In the genomic region with DNA sequence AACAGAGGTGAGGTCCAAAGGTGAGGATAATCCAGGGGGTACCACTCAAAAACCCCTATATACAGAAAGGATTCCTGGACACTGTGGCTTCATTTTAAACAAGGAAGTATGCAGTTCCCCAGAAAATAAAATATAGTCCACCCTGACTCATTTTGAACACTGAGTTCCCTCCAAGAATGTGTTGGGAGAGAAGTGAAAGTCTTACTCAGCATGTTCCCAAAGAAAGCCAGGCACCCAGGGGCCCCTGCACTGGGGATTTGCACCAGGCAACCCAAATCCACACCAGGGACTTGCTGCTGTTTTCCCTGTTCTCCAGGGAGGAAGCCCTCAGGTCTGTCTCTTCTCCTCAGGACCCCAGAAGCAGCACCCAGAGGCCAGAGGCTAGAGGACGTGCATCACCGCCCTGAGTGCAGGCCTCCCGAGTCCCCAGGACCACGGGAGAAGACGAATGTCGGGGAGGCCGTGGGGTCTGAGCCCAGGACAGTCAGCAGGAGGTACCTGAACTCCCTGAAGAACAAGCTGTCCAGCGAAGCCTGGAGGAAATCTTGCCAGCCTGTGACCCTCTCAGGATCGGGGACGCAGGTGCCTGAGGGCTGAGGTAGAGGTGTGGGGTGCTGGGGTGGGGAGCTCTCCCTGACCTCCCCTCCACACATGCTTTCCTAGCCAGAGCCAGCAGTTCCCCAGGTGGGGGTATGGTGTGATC, we compare ENCODE assay signal across 17 cellular contexts. TPM values are rescaled to one million over a fixed set of nuclear protein-coding genes. Genes with fewer than 3 reads are reported as not detected.
DNase-seq lines count a peak whose midpoint lies in the region; ATAC-seq and TF ChIP-seq lines count a peak whose summit lies in the region.
"Had no signal": no experiment of that assay in that cellular context is flagged by ENCODE, and none has a peak within 500 bp of the region (broad histone marks: within the 10 kb centered on the region; RNA-seq: fewer than 3 reads in every experiment).

No MANE protein-coding gene starts in this region.

- intact Hi-C loops in left lung (cut with DNase I), result no loop called here

- H3K27ac ChIP-seq in Karpas-422 (ENCODE audit: low read length), result peak overlapping the region; percentile 79
- H3K27ac ChIP-seq in left lung, result peak overlapping the region in 1 of 2 donors; percentile 79
- H3K27ac ChIP-seq in temporal lobe (ENCODE audit: low read depth, low read length), result peak overlapping the region; percentile 30

- H3K79me2 ChIP-seq in Karpas-422 (ENCODE audit: low read length), result 0 out of 2 replicates have a peak, but pooled peaks cover 6% of the 10 kb centered on the region

- H3K36me3 ChIP-seq in Karpas-422 (ENCODE audit: insufficient read depth, low read length) (no peaks in the 10 kb centered on the region), adipocyte (ENCODE audit: control insufficient read depth, insufficient read depth, low read length, severe bottlenecking) (no peaks in the 10 kb centered on the region), left lung (peaks cover 0 to 24% of the 10 kb centered on the region in 2 donors)

- no peak for TF ChIP-seq CTCF in left lung (IDR thresholded peaks at IDR 0.05)

- no peaks in the 10 kb centered on the region for H4K20me1 ChIP-seq in Karpas-422 (ENCODE audit: insufficient read depth, low read depth, low read length)

- no peak for DNase-seq in Karpas-422
- DNase-seq in adipocyte (ENCODE audit: low read depth), result no peak
- DNase-seq in left lung, result peak in 1 of 2 donors; percentile 68
- no peak for DNase-seq in stimulated activated CD4-positive, alpha-beta T cell treated with anti-CD3 and anti-CD28 coated beads, Interleukin-15, amount 100 ng/mL, for 24 hours
- DNase-seq in ACHN, result no peak
- no peak for DNase-seq in NCI-H524 (lab: John Stamatoyannopoulos, UW)
- DNase-seq: activated CD4-positive, alpha-beta T cell treated with anti-CD3 and anti-CD28 coated beads, Interleukin-2, amount 50 U/mL, for 1 hour; activated naive CD4-positive, alpha-beta T cell treated with anti-CD3 and anti-CD28 coated beads, Interleukin-2, amount 10 ng/mL, durations not matched to agents 7 days and 5 days; H9; KG1; NCI-H1105 treated with DMSO at 0.1 percent for 48 hours; NCI-H748 treated with DMSO at 0.1 percent for 48 hours had no signal

- H3K27me3 ChIP-seq in Karpas-422 (ENCODE audit: low read length) (no peaks in the 10 kb centered on the region), adipocyte (replicated peaks; ENCODE audit: control insufficient read depth, insufficient read depth, low read length) (no peaks in the 10 kb centered on the region), left lung (no peaks in the 10 kb centered on the region)

- H3K9ac ChIP-seq in Karpas-422 (ENCODE audit: low read length) (no peak overlapping the region), adipocyte (ENCODE audit: low read length) (no peak overlapping the region)

- H3K4me2 ChIP-seq in Karpas-422 (ENCODE audit: low read depth, low read length, poor library complexity, severe bottlenecking), result no peak overlapping the region

- H3K9me2 ChIP-seq in Karpas-422 (replicated peaks; ENCODE audit: insufficient read depth, low read length), result no peaks in the 10 kb centered on the region

- H3K4me3 ChIP-seq in Karpas-422 (ENCODE audit: low read length), result no peak overlapping the region
- H3K4me3 ChIP-seq in adipocyte (ENCODE audit: low read length), result peak overlapping the region; percentile 5
- peak overlapping the region in 1 of 2 donors; percentile 55 for H3K4me3 ChIP-seq in left lung

- in situ Hi-C loops in ACHN (cut with HindIII; ENCODE audit: low pct_ligation_motif_present, low pct_unique_long_range_greater_than_20kb, low sequenced_read_pairs), result no loop called here

- H3K9me3 ChIP-seq in Karpas-422 (ENCODE audit: low read length) (no peaks in the 10 kb centered on the region), adipocyte (ENCODE audit: control insufficient read depth, low read length) (peaks cover 5% of the 10 kb centered on the region), left lung (no peaks in the 10 kb centered on the region)

- ATAC-seq in left lung, result peak; percentile 48

- no peak overlapping the region for H2AFZ ChIP-seq in Karpas-422 (ENCODE audit: low read length)

- H3K4me1 ChIP-seq in Karpas-422 (ENCODE audit: low read length) (peaks cover 46% of the 10 kb centered on the region), adipocyte (ENCODE audit: control insufficient read depth, insufficient read depth, low read length) (peaks cover 15% of the 10 kb centered on the region), left lung (peaks cover 0 to 12% of the 10 kb centered on the region in 2 donors)

RNA-seq across cellular contexts. Expression of gene FGD2, which starts 3.2 kb away (rescaled TPM):
- 37.1 and 53.0 TPM in 2 replicates for total RNA-seq in Karpas-422 (2014; rRNA removed; shearing (Covaris generic); ENCODE audit: low replicate concordance)
- total RNA-seq in left lung, result 10 to 100 TPM; 24.7 to 60.3 TPM
- 2.2 TPM for total RNA-seq in temporal lobe
- total RNA-seq: endothelial cell of umbilical vein, lung microvascular endothelial cell, neural crest cell had no signal

RNA-seq across cellular contexts. Expression of gene MTCH1, which starts 22.6 kb away (rescaled TPM):
- total RNA-seq in Karpas-422 (2014; rRNA removed; shearing (Covaris generic); ENCODE audit: low replicate concordance), result 84.4 and 105 TPM in 2 replicates
- 100 to 1,000 TPM; 189 to 192 TPM for total RNA-seq in left lung
- total RNA-seq in temporal lobe, result 131 TPM

RNA-seq across cellular contexts. Expression of gene PI16, which starts 54.1 kb away (rescaled TPM):
- total RNA-seq in Karpas-422 (2014; rRNA removed; shearing (Covaris generic); ENCODE audit: low replicate concordance), result 0.07 TPM in 1 of 2 replicates, not detected in the other
- total RNA-seq in left lung, result 1 to 10 TPM; 2.5 TPM
- 0.25 TPM for total RNA-seq in temporal lobe
- total RNA-seq: endothelial cell of umbilical vein, H9, lung microvascular endothelial cell, neural crest cell, renal cortical epithelial cell had no signal
